26 cellular contexts compared by ENCODE assay signal in the genomic region with DNA sequence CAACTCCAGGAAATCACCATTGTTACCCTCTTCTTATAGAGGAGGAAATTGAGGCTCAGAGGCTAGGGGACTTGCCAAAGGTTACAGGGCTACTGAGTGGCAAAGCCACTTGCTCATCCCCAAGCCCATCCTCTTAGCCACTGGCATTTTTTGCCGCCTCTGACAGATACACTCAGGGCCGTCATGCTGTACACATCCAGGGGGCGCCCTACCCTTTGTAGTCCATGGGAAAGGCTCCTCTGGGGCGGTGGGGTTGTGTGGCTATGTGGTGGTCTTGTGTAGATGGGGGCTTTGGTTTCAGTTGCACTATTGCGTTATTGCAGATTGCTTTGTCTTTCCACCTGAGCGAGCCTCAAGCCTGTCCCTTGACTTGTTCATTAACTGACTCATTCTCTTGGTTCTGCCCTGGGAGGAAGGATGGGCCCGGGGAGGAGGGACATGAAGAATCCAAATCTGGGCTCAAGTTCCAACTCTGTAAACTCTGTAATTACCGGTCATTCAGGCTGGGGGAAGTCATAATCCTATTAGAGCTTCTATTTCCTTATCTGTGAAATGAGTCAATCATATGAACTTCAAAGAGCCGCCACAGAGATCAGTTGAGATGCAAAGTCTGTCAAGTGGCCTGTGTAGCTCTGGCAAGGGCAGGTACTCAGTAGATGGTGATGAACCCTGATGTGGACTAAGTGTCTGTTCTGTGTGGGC. TPM values are rescaled to one million over a fixed set of nuclear protein-coding genes. Genes with fewer than 3 reads are reported as not detected.
DNase-seq lines count a peak whose midpoint lies in the region; ATAC-seq and TF ChIP-seq lines count a peak whose summit lies in the region.
"Had no signal": no experiment of that assay in that cellular context is flagged by ENCODE, and none has a peak within 500 bp of the region (broad histone marks: within the 10 kb centered on the region; RNA-seq: fewer than 3 reads in every experiment).

No MANE protein-coding gene starts in this region.

- ATAC-seq in PC-3: no peak
- no peak for ATAC-seq in foreskin keratinocyte
- ATAC-seq: activated CD4-positive, alpha-beta T cell treated with anti-CD3 and anti-CD28 coated beads for 36 hours had no signal

- H3K9ac ChIP-seq in PC-3 (ENCODE audit: low read length): no peak overlapping the region
- H3K9ac ChIP-seq: BLaER1 treated with 17β-estradiol and CSF1 and Interleukin-3, amounts not matched to agents 10 nM and 100 nM had no signal

- no peak overlapping the region for H3K27ac ChIP-seq in PC-3 (ENCODE audit: low read length)
- H3K27ac ChIP-seq in foreskin keratinocyte: no peak overlapping the region
- H3K27ac ChIP-seq: BLaER1 treated with 17β-estradiol and CSF1 and Interleukin-3, amounts not matched to agents 10 nM and 100 nM; breast epithelium; dorsolateral prefrontal cortex; SJSA1 had no signal

- CTCF ChIA-PET in PC-3 (lab: Charles Lee): no interaction called here

- H3K9me3 Mint-ChIP-seq in activated CD4-positive, alpha-beta T cell treated with anti-CD3 and anti-CD28 coated beads, Interleukin-2, amount 10 ng/mL, durations not matched to agents 24 days and 14 days: no peaks in the 10 kb centered on the region
- no peaks in the 10 kb centered on the region for H3K9me3 Mint-ChIP-seq in type B pancreatic cell
- H3K9me3 Mint-ChIP-seq: activated naive CD8-positive, alpha-beta T cell treated with anti-CD3 and anti-CD28 coated beads, Interleukin-2, amount 10 ng/mL, durations not matched to agents 7 days and 5 days; activated T-cell treated with anti-CD3 and anti-CD28 coated beads, Interleukin-2, amount 50 U/mL, for 24 hours had no signal

- no peaks in the 10 kb centered on the region for H3K36me3 ChIP-seq in PC-3 (ENCODE audit: low read depth, low read length)
- H3K36me3 ChIP-seq: BLaER1 treated with 17β-estradiol and CSF1 and Interleukin-3, amounts not matched to agents 10 nM and 100 nM; breast epithelium; SJSA1 had no signal

- intact Hi-C loops in activated CD4-positive, alpha-beta T cell treated with anti-CD3 and anti-CD28 coated beads, Interleukin-2, amount 10 ng/mL, durations not matched to agents 24 days and 14 days (cut with micrococcal nuclease): no loop called here
- intact Hi-C loops in PC-3 (cut with micrococcal nuclease): no loop called here

- no peak overlapping the region for H3K4me3 Mint-ChIP-seq in activated CD4-positive, alpha-beta T cell treated with anti-CD3 and anti-CD28 coated beads, Interleukin-2, amount 10 ng/mL, durations not matched to agents 24 days and 14 days
- peak overlapping the region; percentile 35 for H3K4me3 Mint-ChIP-seq in type B pancreatic cell
- H3K4me3 Mint-ChIP-seq: activated CD4-positive, alpha-beta T cell treated with anti-CD3 and anti-CD28 coated beads for 36 hours; activated naive CD8-positive, alpha-beta T cell treated with anti-CD3 and anti-CD28 coated beads, Interleukin-2, amount 10 ng/mL, durations not matched to agents 7 days and 5 days; activated T-cell treated with anti-CD3 and anti-CD28 coated beads, Interleukin-2, amount 50 U/mL, for 24 hours had no signal

- POLR2A ChIA-PET in PC-3 (lab: Charles Lee; ENCODE audit: unreplicated experiment): no interaction called here

- H3K4me2 ChIP-seq in PC-3 (ENCODE audit: low read length): no peak overlapping the region

- H3K4me1 ChIP-seq in PC-3 (ENCODE audit: insufficient read depth, low read length) (no peaks in the 10 kb centered on the region), foreskin keratinocyte (no peaks in the 10 kb centered on the region)

- no peaks in the 10 kb centered on the region for H3F3A ChIP-seq in PC-3 (ENCODE audit: low read length, unreplicated experiment)

- DNase-seq in activated CD4-positive, alpha-beta T cell treated with anti-CD3 and anti-CD28 coated beads for 48 hours: peak; percentile 4
- no peak for DNase-seq in activated CD4-positive, alpha-beta T cell treated with anti-CD3 and anti-CD28 coated beads, Interleukin-2, amount 10 ng/mL, durations not matched to agents 24 days and 14 days
- DNase-seq in PC-3 (no peak), foreskin keratinocyte (no peak), type B pancreatic cell (ENCODE audit: extremely low spot score, unreplicated experiment) (no peak), AG20443 (ENCODE audit: low spot score) (no peak), NCI-H2227 treated with DMSO at 0.1 percent for 48 hours (lab: John Stamatoyannopoulos, UW) (no peak), NCI-H1105 (lab: John Stamatoyannopoulos, UW) (no peak)
- DNase-seq: 8988T; activated CD4-positive, alpha-beta T cell treated with anti-CD3 and anti-CD28 coated beads for 36 hours; activated naive CD8-positive, alpha-beta T cell treated with anti-CD3 and anti-CD28 coated beads, Interleukin-2, amount 10 ng/mL, durations not matched to agents 7 days and 5 days; activated T-cell treated with anti-CD3 and anti-CD28 coated beads, Interleukin-2, amount 50 U/mL, for 24 hours; DMS79; dorsolateral prefrontal cortex; kidney glomerular epithelial cell; NCI-H1930; occipital lobe; stimulated activated CD4-positive, alpha-beta T cell treated with anti-CD3 and anti-CD28 coated beads, Interleukin-4, amount 100 ng/mL, for 24 hours; stimulated activated CD8-positive, alpha-beta memory T cell treated with anti-CD3 and anti-CD28 coated beads, Interleukin-4, amount 100 ng/mL, for 48 hours; T-helper 9 cell had no signal

- no peak overlapping the region for H3K27ac Mint-ChIP-seq in activated CD4-positive, alpha-beta T cell treated with anti-CD3 and anti-CD28 coated beads, Interleukin-2, amount 10 ng/mL, durations not matched to agents 24 days and 14 days
- H3K27ac Mint-ChIP-seq in type B pancreatic cell: no peak overlapping the region
- H3K27ac Mint-ChIP-seq: activated CD4-positive, alpha-beta T cell treated with anti-CD3 and anti-CD28 coated beads for 36 hours; activated naive CD8-positive, alpha-beta T cell treated with anti-CD3 and anti-CD28 coated beads, Interleukin-2, amount 10 ng/mL, durations not matched to agents 7 days and 5 days; activated T-cell treated with anti-CD3 and anti-CD28 coated beads, Interleukin-2, amount 50 U/mL, for 24 hours had no signal

- H2AFZ ChIP-seq in PC-3 (ENCODE audit: low read length): no peak overlapping the region

- H3K27me3 Mint-ChIP-seq in activated CD4-positive, alpha-beta T cell treated with anti-CD3 and anti-CD28 coated beads, Interleukin-2, amount 10 ng/mL, durations not matched to agents 24 days and 14 days: peaks cover 45% of the 10 kb centered on the region
- H3K27me3 Mint-ChIP-seq in type B pancreatic cell: peaks cover 55% of the 10 kb centered on the region

- peaks cover 4% of the 10 kb centered on the region for H3K4me1 Mint-ChIP-seq in activated CD4-positive, alpha-beta T cell treated with anti-CD3 and anti-CD28 coated beads, Interleukin-2, amount 10 ng/mL, durations not matched to agents 24 days and 14 days
- no peaks in the 10 kb centered on the region for H3K4me1 Mint-ChIP-seq in type B pancreatic cell (ENCODE audit: unreplicated experiment)

- TF ChIP-seq CTCF in PC-3 (conservative IDR thresholded peaks at IDR 0.05; ENCODE audit: low read depth, low read length): 0 out of 2 replicates have a peak, but pooled peaks have one; percentile 15
- TF ChIP-seq CTCF in foreskin keratinocyte (conservative IDR thresholded peaks at IDR 0.05): peak; percentile 18
- TF ChIP-seq CTCF in type B pancreatic cell (conservative IDR thresholded peaks at IDR 0.05): no peak

- no peaks in the 10 kb centered on the region for H3K79me2 ChIP-seq in PC-3 (ENCODE audit: low read length)

- H3K36me3 Mint-ChIP-seq in activated CD4-positive, alpha-beta T cell treated with anti-CD3 and anti-CD28 coated beads, Interleukin-2, amount 10 ng/mL, durations not matched to agents 24 days and 14 days (ENCODE audit: low read depth): no peaks in the 10 kb centered on the region
- no peaks in the 10 kb centered on the region for H3K36me3 Mint-ChIP-seq in type B pancreatic cell
- H3K36me3 Mint-ChIP-seq: activated naive CD8-positive, alpha-beta T cell treated with anti-CD3 and anti-CD28 coated beads, Interleukin-2, amount 10 ng/mL, durations not matched to agents 7 days and 5 days had no signal

- no peaks in the 10 kb centered on the region for H3K9me2 ChIP-seq in PC-3 (replicated peaks; ENCODE audit: low read length)

- H3K27me3 ChIP-seq in PC-3 (ENCODE audit: low read length) (peaks cover 50% of the 10 kb centered on the region), foreskin keratinocyte (peaks cover 75% of the 10 kb centered on the region)

- H3K9me3 ChIP-seq in PC-3 (ENCODE audit: low read length): no peaks in the 10 kb centered on the region
- H3K9me3 ChIP-seq: BLaER1 treated with 17β-estradiol and CSF1 and Interleukin-3, amounts not matched to agents 10 nM and 100 nM; breast epithelium; SJSA1 had no signal

- H4K20me1 ChIP-seq in PC-3 (ENCODE audit: low read length): no peaks in the 10 kb centered on the region
- H4K20me1 ChIP-seq: BLaER1 treated with 17β-estradiol and CSF1 and Interleukin-3, amounts not matched to agents 10 nM and 100 nM had no signal

- H3K4me3 ChIP-seq in PC-3 (ENCODE audit: low read length): no peak overlapping the region
- H3K4me3 ChIP-seq: BLaER1 treated with 17β-estradiol and CSF1 and Interleukin-3, amounts not matched to agents 10 nM and 100 nM; breast epithelium; dorsolateral prefrontal cortex; SJSA1 had no signal

- BruUV-seq in PC-3 (replicated peaks; lab: Mats Ljungman, UMichigan): no TSS peak

RNA-seq across cellular contexts. Expression of a gene that starts 2.8 kb away (rescaled TPM):
- total RNA-seq in activated CD4-positive, alpha-beta T cell treated with anti-CD3 and anti-CD28 coated beads, Interleukin-2, amount 10 ng/mL, durations not matched to agents 24 days and 14 days: 0.05 TPM in 1 of 2 replicates, not detected in the other
- total RNA-seq in PC-3 (2014; rRNA removed) (not detected in 2 replicates), foreskin keratinocyte (not detected in 2 replicates), type B pancreatic cell (ENCODE audit: low replicate concordance) (1.1 and 7.6 TPM in 2 replicates)
- not detected in 2 replicates for polyA plus RNA-seq in foreskin keratinocyte
- total RNA-seq: MCF 10A, mononuclear cell, NCI-H460, SJSA1 had no signal
